Comparison of ENCODE assay signal across 1 cellular context in genomic region chrX:17032351-17032750, GRCh38.
TF ChIP-seq lines count a peak whose summit lies in the region.

No MANE protein-coding gene starts in this region.

TF ChIP-seq in HepG2, 621 proteins besides CTCF, POLR2A, EP300 and RAD21 (continued from another document):
- TF ChIP-seq NCOA5 (CRISPR knock-in tag; IDR thresholded peaks at IDR 0.05) (no peak), RBAK (CRISPR knock-in tag; IDR thresholded peaks at IDR 0.05) (no peak), EZH2 (conservative IDR thresholded peaks at IDR 0.05; ENCODE audit: low read depth, low read length) (no peak), ZNF232 (CRISPR knock-in tag; IDR thresholded peaks at IDR 0.05; ENCODE audit: borderline replicate concordance) (no peak), CBX2 (IDR thresholded peaks at IDR 0.05; ENCODE audit: low read depth, low read length) (no peak), CBX2 (CRISPR knock-in tag; IDR thresholded peaks at IDR 0.05; ENCODE audit: low read depth) (no peak), CC2D1A (CRISPR knock-in tag; IDR thresholded peaks at IDR 0.05) (no peak), MLLT10 (CRISPR knock-in tag; IDR thresholded peaks at IDR 0.05) (no peak), KMT2A (CRISPR knock-in tag; IDR thresholded peaks at IDR 0.05) (no peak), JUN (CRISPR knock-in tag; IDR thresholded peaks at IDR 0.05) (no peak), PLRG1 (conservative IDR thresholded peaks at IDR 0.05) (no peak)
